In genomic region chr11:76380161-76380976, GRCh38 we compare ENCODE assay signal across 8 cellular contexts. TPM values are rescaled to one million over a fixed set of nuclear protein-coding genes. Genes with fewer than 3 reads are reported as not detected.
DNase-seq lines count a peak whose midpoint lies in the region; ATAC-seq and TF ChIP-seq lines count a peak whose summit lies in the region.

No MANE protein-coding gene starts in this region.

- no peaks in the 10 kb centered on the region for H3K27me3 ChIP-seq in CD4-positive, alpha-beta T cell (ENCODE audit: control insufficient read depth, insufficient read depth, low read length)
- H3K27me3 ChIP-seq in IMR-90 (ENCODE audit: control insufficient read depth, insufficient read depth, low read length), result no peaks in the 10 kb centered on the region

- no TSS peak for BruUV-seq in IMR-90 (replicated peaks; lab: Mats Ljungman, UMichigan)

- H3K4me2 ChIP-seq in IMR-90 (ENCODE audit: low read depth, low read length), result peak overlapping the region; percentile 100

- no peak overlapping the region for H2BK120ac ChIP-seq in IMR-90 (ENCODE audit: low read depth, low read length)

- H2BK20ac ChIP-seq in IMR-90 (ENCODE audit: low read depth, low read length), result no peak overlapping the region

- intact Hi-C loops in CD4-positive, alpha-beta T cell (cut with DNase I, micrococcal nuclease), result loop anchor here in 1 of 2 experiments (5.0 to 10.0 kb wide), 5 partner anchors 148 to 1983 kb away; partner anchors contain the start of genes INTS4, PGM2L1 and WNT11
- intact Hi-C loops in IMR-90 (cut with micrococcal nuclease), result loop anchor here (5.0 to 10.0 kb wide), 3 partner anchors 62 to 294 kb away; partner anchors contain the start of gene LRRC32

- TF ChIP-seq POLR2A in IMR-90 (IDR thresholded peaks at IDR 0.05; ENCODE audit: low read depth, low read length), result 0 out of 2 replicates have a peak, but pooled peaks have one; percentile 34

- peak overlapping the region; percentile 61 for H4K5ac ChIP-seq in IMR-90 (ENCODE audit: low read depth, low read length)

- no peak for TF ChIP-seq RAD21 in IMR-90 (IDR thresholded peaks at IDR 0.05; ENCODE audit: low read length)

- CTCF ChIA-PET in CD4-positive, alpha-beta T cell (lab: Charles Lee), result no interaction called here
- CTCF ChIA-PET in IMR-90 (lab: Yijun Ruan, JAX), result no interaction called here

- peaks cover 26% of the 10 kb centered on the region; the same call in 1 of the 2 replicates for H4K20me1 ChIP-seq in IMR-90 (ENCODE audit: insufficient read depth, low read length)

- peak overlapping the region; percentile 99 for H3K4me3 ChIP-seq in IMR-90 (ENCODE audit: insufficient read depth, low read depth, low read length)

- no peak overlapping the region for H2AK5ac ChIP-seq in IMR-90 (ENCODE audit: low read depth, low read length)

- H3K4me1 ChIP-seq in IMR-90 (ENCODE audit: control insufficient read depth, insufficient read depth, low read length), result peaks cover 8% of the 10 kb centered on the region

- H3K9ac ChIP-seq in IMR-90 (ENCODE audit: low read depth, low read length), result peak overlapping the region; percentile 93

- H2AK9ac ChIP-seq in IMR-90 (replicated peaks; ENCODE audit: low read depth, low read length, poor library complexity), result peak overlapping the region; percentile 1

- no peaks in the 10 kb centered on the region for H3K27me3 Mint-ChIP-seq in CD4-positive, alpha-beta T cell

- 0 out of 2 replicates have a peak overlapping the region, but pooled peaks have one; percentile 2 for H3K56ac ChIP-seq in IMR-90 (ENCODE audit: extremely low read depth, insufficient read depth, low read length)

- peak overlapping the region; percentile 16 for H3K18ac ChIP-seq in IMR-90 (ENCODE audit: low read depth, low read length)

- H2BK15ac ChIP-seq in IMR-90 (ENCODE audit: low read depth, low read length), result no peak overlapping the region

- H3K27ac Mint-ChIP-seq in CD4-positive, alpha-beta T cell, result peak overlapping the region; percentile 87

- H3K9me3 Mint-ChIP-seq in CD4-positive, alpha-beta T cell, result no peaks in the 10 kb centered on the region

- POLR2A ChIA-PET in CD4-positive, alpha-beta T cell (lab: Charles Lee), result no interaction called here
- POLR2A ChIA-PET in IMR-90 (lab: Charles Lee; ENCODE audit: unreplicated experiment), result no interaction called here

- peak overlapping the region; percentile 95 for H2AFZ ChIP-seq in IMR-90 (replicated peaks; ENCODE audit: low read length, poor library complexity)

- peaks cover 22 to 59% of the 10 kb centered on the region in 2 experiments for H3K79me1 ChIP-seq in IMR-90 (ENCODE audit: low read depth in 1 of 2, low read length in 2 of 2)

- dilution Hi-C loops in IMR-90 (cut with HindIII; ENCODE audit: low sequenced_read_pairs, unreplicated experiment), result no loop called here

- H3K14ac ChIP-seq in IMR-90 (replicated peaks; ENCODE audit: low read depth, low read length), result peak overlapping the region; percentile 35

- peak overlapping the region; percentile 55 for H2BK5ac ChIP-seq in IMR-90 (ENCODE audit: low read depth, low read length, poor library complexity, severe bottlenecking)

- no peak for TF ChIP-seq CTCF in CD4-positive, alpha-beta T cell (IDR thresholded peaks at IDR 0.05)
- TF ChIP-seq CTCF in IMR-90 (conservative IDR thresholded peaks at IDR 0.05; ENCODE audit: low read depth, low read length), result no peak

- peak overlapping the region; percentile 97 for H3K4me3 Mint-ChIP-seq in CD4-positive, alpha-beta T cell

- no peak overlapping the region for H4K91ac ChIP-seq in IMR-90 (ENCODE audit: insufficient read depth, low read depth, low read length)

- peak; percentile 30 for ATAC-seq in CD4-positive, alpha-beta T cell (ENCODE audit: poor library complexity)
- peak; percentile 26 for ATAC-seq in GM21360 (IDR thresholded peaks at IDR 0.05; ENCODE audit: unreplicated experiment)
- peak; percentile 7 for ATAC-seq in IMR-90 (ENCODE audit: low read depth)

- H3K4me1 Mint-ChIP-seq in CD4-positive, alpha-beta T cell (ENCODE audit: low read depth), result peaks cover 77% of the 10 kb centered on the region

- 0 out of 2 replicates have a peak, but pooled peaks cover 2% of the 10 kb centered on the region for H3K36me3 ChIP-seq in IMR-90 (ENCODE audit: control insufficient read depth, insufficient read depth, low read length)

- in situ Hi-C loops in IMR-90 (cut with MboI; ENCODE audit: low sequenced_read_pairs), result no loop called here

- no peaks in the 10 kb centered on the region for H3K9me3 ChIP-seq in CD4-positive, alpha-beta T cell (ENCODE audit: control insufficient read depth, low read length)
- H3K9me3 ChIP-seq in IMR-90 (ENCODE audit: control insufficient read depth, insufficient read depth, low read length), result no peaks in the 10 kb centered on the region

- H3K36me3 Mint-ChIP-seq in CD4-positive, alpha-beta T cell (ENCODE audit: low read depth), result peaks cover 18% of the 10 kb centered on the region

- H3K9me1 ChIP-seq in IMR-90 (ENCODE audit: insufficient read depth, low read length), result peaks cover 11% of the 10 kb centered on the region

- H4K8ac ChIP-seq in IMR-90 (ENCODE audit: low read depth in 2 of 2, low read length in 2 of 2), result peak overlapping the region; percentile 0 to 4; a peak in 1 of 4 replicates

- H3K4ac ChIP-seq in IMR-90 (ENCODE audit: low read depth, low read length), result peak overlapping the region; percentile 37

- peak in 8 of 10 experiments; percentile 4 to 32 (median 20) for DNase-seq in CD4-positive, alpha-beta T cell
- DNase-seq in IMR-90 (peak; percentile 13), midbrain (lab: John Stamatoyannopoulos, UW) (peak; percentile 57), NCI-H187 treated with DMSO at 0.1 percent for 48 hours (lab: John Stamatoyannopoulos, UW) (no peak)
- DNase-seq in activated CD4-positive, alpha-beta T cell treated with anti-CD3 and anti-CD28 coated beads, Interleukin-2, amount 50 U/mL, for 1 hour, result peak; percentile 28
- DNase-seq in effector CD8-positive, alpha-beta T cell (lab: John Stamatoyannopoulos, UW), result peak; percentile 35
- peak; percentile 23 to 30 for DNase-seq in stimulated activated CD8-positive, alpha-beta memory T cell treated with anti-CD3 and anti-CD28 coated beads, Interleukin-4, amount 100 ng/mL, for 1 hour (ENCODE audit: low read depth in 2 of 2, low spot score in 1 of 2)

- peak overlapping the region; percentile 24 for H3K27ac ChIP-seq in CD4-positive, alpha-beta T cell (ENCODE audit: low read depth, low read length)
- H3K27ac ChIP-seq in IMR-90 (ENCODE audit: insufficient read depth, low read length), result peak overlapping the region; percentile 73

- WGBS in IMR-90 (ENCODE audit: extremely low coverage in 2 of 2, insufficient read length in 1 of 2), 2 experiments, result 0% methylated on average over 27 of the region's 84 CpGs; no CpG with 5 or more reads in 1 of the 2 experiments

- peak overlapping the region; percentile 44; the same call in 1 of the 2 replicates for H3K23ac ChIP-seq in IMR-90 (ENCODE audit: low read depth, low read length)

TF ChIP-seq in IMR-90, 13 proteins besides CTCF, POLR2A, EP300 and RAD21:
- TF ChIP-seq MXI1 (IDR thresholded peaks at IDR 0.05; ENCODE audit: borderline replicate concordance, low read depth, low read length), result peak; percentile 30; the same call in 1 of the 2 replicates
- TF ChIP-seq, protein P1, sequence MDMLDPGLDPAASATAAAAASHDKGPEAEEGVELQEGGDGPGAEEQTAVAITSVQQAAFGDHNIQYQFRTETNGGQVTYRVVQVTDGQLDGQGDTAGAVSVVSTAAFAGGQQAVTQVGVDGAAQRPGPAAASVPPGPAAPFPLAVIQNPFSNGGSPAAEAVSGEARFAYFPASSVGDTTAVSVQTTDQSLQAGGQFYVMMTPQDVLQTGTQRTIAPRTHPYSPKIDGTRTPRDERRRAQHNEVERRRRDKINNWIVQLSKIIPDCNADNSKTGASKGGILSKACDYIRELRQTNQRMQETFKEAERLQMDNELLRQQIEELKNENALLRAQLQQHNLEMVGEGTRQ (IDR thresholded peaks at IDR 0.05; ENCODE audit: low read depth, low read length), result no peak
- peak; percentile 37; the same call in 1 of the 2 replicates for TF ChIP-seq MAZ (IDR thresholded peaks at IDR 0.05; ENCODE audit: borderline replicate concordance, low read depth, low read length)
- peak; percentile 50; the same call in 1 of the 2 replicates for TF ChIP-seq BHLHE40 (IDR thresholded peaks at IDR 0.05; ENCODE audit: low read depth, low read length)

RNA-seq across cellular contexts. Expression of gene THAP12, which starts 0.6 kb away (rescaled TPM):
- total RNA-seq in CD4-positive, alpha-beta T cell, result 10 to 100 TPM; 34.8 to 36.3 TPM
- 25.1 and 48.3 TPM in 2 replicates for total RNA-seq in IMR-90 (2012; rRNA removed)
- 20.8 and 27.3 TPM in 2 replicates for polyA plus RNA-seq in IMR-90 (2012; rRNA removed)
- 3.1 and 5.3 TPM in 2 replicates for polyA plus RNA-seq in IMR-90 (2012; cell fraction: cytosol; rRNA removed)
- 0.92 and 9.1 TPM in 2 replicates for polyA plus RNA-seq in IMR-90 (2012; cell fraction: nucleus; rRNA removed; ENCODE audit: low replicate concordance)

RNA-seq across cellular contexts. Expression of gene GVQW3, which starts 0.8 kb away (rescaled TPM):
- 1 to 10 TPM; 1.8 TPM for total RNA-seq in CD4-positive, alpha-beta T cell
- 0.83 and 1.1 TPM in 2 replicates for total RNA-seq in IMR-90 (2012; rRNA removed)
- polyA plus RNA-seq in IMR-90 (2012; rRNA removed), result 0.73 and 0.96 TPM in 2 replicates
- polyA plus RNA-seq in IMR-90 (2012; cell fraction: cytosol; rRNA removed), result 0.19 and 0.27 TPM in 2 replicates
- 1.2 and 3.7 TPM in 2 replicates for polyA plus RNA-seq in IMR-90 (2012; cell fraction: nucleus; rRNA removed; ENCODE audit: low replicate concordance)
